In genomic region chr15:80727196-80727595, GRCh38 we compare ENCODE assay signal across 1 cellular context.
TF ChIP-seq lines count a peak whose summit lies in the region.

No MANE protein-coding gene starts in this region.

TF ChIP-seq in GM23338, 12 proteins besides CTCF, POLR2A, EP300 and RAD21 (continued from another document):
- TF ChIP-seq ZNF462 (CRISPR knock-in tag; IDR thresholded peaks at IDR 0.05) (no peak), NANOG (IDR thresholded peaks at IDR 0.05; ENCODE audit: borderline replicate concordance) (no peak), EZH2phosphoT487 (IDR thresholded peaks at IDR 0.05; ENCODE audit: unreplicated experiment) (no peak), EZH2 (IDR thresholded peaks at IDR 0.05; ENCODE audit: low read depth, unreplicated experiment) (no peak), REST (IDR thresholded peaks at IDR 0.05; ENCODE audit: unreplicated experiment) (no peak), ZNF114 (CRISPR knock-in tag; IDR thresholded peaks at IDR 0.05) (no peak), CREB1 (CRISPR knock-in tag; IDR thresholded peaks at IDR 0.05; ENCODE audit: low read depth) (no peak)
